8 cellular contexts compared by ENCODE assay signal in the genomic region with DNA sequence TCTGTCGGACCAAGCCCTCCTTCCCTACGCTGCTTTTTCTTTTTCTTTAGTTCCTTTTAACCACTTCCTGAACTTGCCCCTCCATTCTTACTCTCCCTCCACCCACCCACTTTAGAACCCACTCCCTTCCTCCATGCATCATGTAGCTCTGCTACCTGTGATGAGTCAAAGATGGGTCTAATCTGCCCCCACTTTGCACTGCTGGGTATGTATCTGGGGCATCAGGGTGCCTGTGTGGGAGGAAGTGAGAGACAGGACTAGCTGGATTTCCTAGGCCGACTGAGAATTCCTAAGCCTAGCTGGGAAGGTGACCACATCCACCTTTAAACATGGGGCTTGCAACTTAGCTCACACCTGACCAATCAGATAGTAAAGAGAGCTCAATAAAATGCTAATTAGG.
"Had no signal": no experiment of that assay in that cellular context is flagged by ENCODE, and none has a peak within 500 bp of the region (broad histone marks: within the 10 kb centered on the region; RNA-seq: fewer than 3 reads in every experiment).

No MANE protein-coding gene starts in this region.

- ATAC-seq: GM23338, HCT116 had no signal

- H3K4me2 ChIP-seq: GM23338 had no signal

- H3K4me1 ChIP-seq: HAP-1 had no signal

- FAIRE-seq: H1, H54, HTR-8/SVneo had no signal

- DNase-seq: IMR-90, KBM-7 had no signal

- H3K27ac Mint-ChIP-seq: GM23338 had no signal

- H2AFZ ChIP-seq: GM23338 had no signal

- H3K4me3 ChIP-seq: GM23338, HAP-1 had no signal

- H3K4me3 Mint-ChIP-seq: GM23338 had no signal

- H3K9me3 ChIP-seq: HAP-1 had no signal

- H3K36me3 ChIP-seq: HAP-1 had no signal
